1 cellular context compared by ENCODE assay signal in the genomic region with DNA sequence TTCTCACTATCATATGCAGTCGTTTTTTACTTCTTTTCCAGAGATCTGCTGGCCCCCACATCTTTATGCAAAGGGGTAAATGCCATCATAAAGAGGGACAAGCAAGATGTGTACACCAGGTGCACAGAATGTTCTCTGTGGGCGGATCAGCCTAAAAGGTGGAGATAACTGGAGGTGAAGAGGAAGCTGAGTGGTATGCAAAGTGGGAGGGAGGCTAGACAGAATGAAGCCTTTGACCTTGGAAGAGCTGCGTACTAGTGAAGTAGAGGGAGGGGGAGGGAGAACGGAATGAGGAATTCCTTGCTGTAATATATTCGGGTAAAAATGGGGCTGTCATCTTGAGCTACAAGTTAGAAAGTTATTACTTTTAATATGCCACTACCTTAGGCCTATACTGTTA.
TF ChIP-seq lines count a peak whose summit lies in the region.

No MANE protein-coding gene starts in this region.

TF ChIP-seq in WTC11, 78 proteins besides CTCF, POLR2A, EP300 and RAD21 (continued from another document):
- TF ChIP-seq ZNF671 (CRISPR knock-in tag; IDR thresholded peaks at IDR 0.05): no peak
- TF ChIP-seq ZNF138 (CRISPR knock-in tag; conservative IDR thresholded peaks at IDR 0.05): no peak
- TF ChIP-seq, protein P1, sequence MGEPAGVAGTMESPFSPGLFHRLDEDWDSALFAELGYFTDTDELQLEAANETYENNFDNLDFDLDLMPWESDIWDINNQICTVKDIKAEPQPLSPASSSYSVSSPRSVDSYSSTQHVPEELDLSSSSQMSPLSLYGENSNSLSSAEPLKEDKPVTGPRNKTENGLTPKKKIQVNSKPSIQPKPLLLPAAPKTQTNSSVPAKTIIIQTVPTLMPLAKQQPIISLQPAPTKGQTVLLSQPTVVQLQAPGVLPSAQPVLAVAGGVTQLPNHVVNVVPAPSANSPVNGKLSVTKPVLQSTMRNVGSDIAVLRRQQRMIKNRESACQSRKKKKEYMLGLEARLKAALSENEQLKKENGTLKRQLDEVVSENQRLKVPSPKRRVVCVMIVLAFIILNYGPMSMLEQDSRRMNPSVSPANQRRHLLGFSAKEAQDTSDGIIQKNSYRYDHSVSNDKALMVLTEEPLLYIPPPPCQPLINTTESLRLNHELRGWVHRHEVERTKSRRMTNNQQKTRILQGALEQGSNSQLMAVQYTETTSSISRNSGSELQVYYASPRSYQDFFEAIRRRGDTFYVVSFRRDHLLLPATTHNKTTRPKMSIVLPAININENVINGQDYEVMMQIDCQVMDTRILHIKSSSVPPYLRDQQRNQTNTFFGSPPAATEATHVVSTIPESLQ (CRISPR knock-in tag; IDR thresholded peaks at IDR 0.05): no peak
- TF ChIP-seq, protein P2, sequence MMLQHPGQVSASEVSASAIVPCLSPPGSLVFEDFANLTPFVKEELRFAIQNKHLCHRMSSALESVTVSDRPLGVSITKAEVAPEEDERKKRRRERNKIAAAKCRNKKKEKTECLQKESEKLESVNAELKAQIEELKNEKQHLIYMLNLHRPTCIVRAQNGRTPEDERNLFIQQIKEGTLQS (CRISPR knock-in tag; conservative IDR thresholded peaks at IDR 0.05): no peak
- TF ChIP-seq, protein P3, sequence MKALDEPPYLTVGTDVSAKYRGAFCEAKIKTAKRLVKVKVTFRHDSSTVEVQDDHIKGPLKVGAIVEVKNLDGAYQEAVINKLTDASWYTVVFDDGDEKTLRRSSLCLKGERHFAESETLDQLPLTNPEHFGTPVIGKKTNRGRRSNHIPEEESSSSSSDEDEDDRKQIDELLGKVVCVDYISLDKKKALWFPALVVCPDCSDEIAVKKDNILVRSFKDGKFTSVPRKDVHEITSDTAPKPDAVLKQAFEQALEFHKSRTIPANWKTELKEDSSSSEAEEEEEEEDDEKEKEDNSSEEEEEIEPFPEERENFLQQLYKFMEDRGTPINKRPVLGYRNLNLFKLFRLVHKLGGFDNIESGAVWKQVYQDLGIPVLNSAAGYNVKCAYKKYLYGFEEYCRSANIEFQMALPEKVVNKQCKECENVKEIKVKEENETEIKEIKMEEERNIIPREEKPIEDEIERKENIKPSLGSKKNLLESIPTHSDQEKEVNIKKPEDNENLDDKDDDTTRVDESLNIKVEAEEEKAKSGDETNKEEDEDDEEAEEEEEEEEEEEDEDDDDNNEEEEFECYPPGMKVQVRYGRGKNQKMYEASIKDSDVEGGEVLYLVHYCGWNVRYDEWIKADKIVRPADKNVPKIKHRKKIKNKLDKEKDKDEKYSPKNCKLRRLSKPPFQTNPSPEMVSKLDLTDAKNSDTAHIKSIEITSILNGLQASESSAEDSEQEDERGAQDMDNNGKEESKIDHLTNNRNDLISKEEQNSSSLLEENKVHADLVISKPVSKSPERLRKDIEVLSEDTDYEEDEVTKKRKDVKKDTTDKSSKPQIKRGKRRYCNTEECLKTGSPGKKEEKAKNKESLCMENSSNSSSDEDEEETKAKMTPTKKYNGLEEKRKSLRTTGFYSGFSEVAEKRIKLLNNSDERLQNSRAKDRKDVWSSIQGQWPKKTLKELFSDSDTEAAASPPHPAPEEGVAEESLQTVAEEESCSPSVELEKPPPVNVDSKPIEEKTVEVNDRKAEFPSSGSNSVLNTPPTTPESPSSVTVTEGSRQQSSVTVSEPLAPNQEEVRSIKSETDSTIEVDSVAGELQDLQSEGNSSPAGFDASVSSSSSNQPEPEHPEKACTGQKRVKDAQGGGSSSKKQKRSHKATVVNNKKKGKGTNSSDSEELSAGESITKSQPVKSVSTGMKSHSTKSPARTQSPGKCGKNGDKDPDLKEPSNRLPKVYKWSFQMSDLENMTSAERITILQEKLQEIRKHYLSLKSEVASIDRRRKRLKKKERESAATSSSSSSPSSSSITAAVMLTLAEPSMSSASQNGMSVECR (CRISPR knock-in tag; IDR thresholded peaks at IDR 0.05; ENCODE audit: borderline replicate concordance): no peak
- TF ChIP-seq ATF1 (CRISPR knock-in tag; IDR thresholded peaks at IDR 0.05): no peak
